9 cellular contexts compared by ENCODE assay signal in genomic region chr12:50024227-50024626, GRCh38. TPM values are rescaled to one million over a fixed set of nuclear protein-coding genes. Genes with fewer than 3 reads are reported as not detected.
DNase-seq lines count a peak whose midpoint lies in the region; ATAC-seq, FAIRE-seq and TF ChIP-seq lines count a peak whose summit lies in the region.
"Had no signal": no experiment of that assay in that cellular context is flagged by ENCODE, and none has a peak within 500 bp of the region (broad histone marks: within the 10 kb centered on the region; RNA-seq: fewer than 3 reads in every experiment).

No MANE protein-coding gene starts in this region.

- POLR2A ChIA-PET in T-cell (lab: Charles Lee) (interaction anchor here in 1 of 2 donors (0.7 kb wide), 1 partner anchor 88 kb away, joined by 3 read pairs; no protein-coding TSS in a partner anchor), RWPE1 (lab: Yijun Ruan, JAX; ENCODE audit: low non-redundant PET) (interaction anchor here (0.6 kb wide), 1 partner anchor 18 kb away, joined by 3 read pairs; no protein-coding TSS in a partner anchor)

- CTCF ChIA-PET in T-cell (lab: Charles Lee) (interaction anchor here (0.5 to 1.9 kb wide), 4 partner anchors 9 to 88 kb away, joined by 5 to 7 read pairs (median 6); partner anchors contain the start of gene COX14 (in 1 of the 2)), RWPE1 (lab: Yijun Ruan, JAX) (interaction anchor here (0.5 kb wide), 1 partner anchor 10 kb away, joined by 3 read pairs; no protein-coding TSS in a partner anchor)

- H3K27me3 ChIP-seq in fibroblast of lung (ENCODE audit: control insufficient read depth, insufficient read depth, low read length), result no peaks in the 10 kb centered on the region

- H3K27ac ChIP-seq in fibroblast of lung (ENCODE audit: insufficient read depth, low read length) (no peak overlapping the region), skin epidermis (no peak overlapping the region), RWPE1 (no peak overlapping the region)

- no peaks in the 10 kb centered on the region for H3K27me3 Mint-ChIP-seq in activated T-cell treated with anti-CD3 and anti-CD28 coated beads, Interleukin-2, amount 50 U/mL, for 24 hours
- H3K27me3 Mint-ChIP-seq in T-cell, result no peaks in the 10 kb centered on the region

- H3K36me3 ChIP-seq in fibroblast of lung (ENCODE audit: control insufficient read depth, insufficient read depth, low read length), result no peaks in the 10 kb centered on the region

- H3K79me2 ChIP-seq in fibroblast of lung (ENCODE audit: control insufficient read depth, insufficient read depth, low read length), result peaks cover 60% of the 10 kb centered on the region

- ATAC-seq in T-cell (replicated peaks in 1 of 4), result no peak

- H3K9me3 ChIP-seq in fibroblast of lung (ENCODE audit: control insufficient read depth, insufficient read depth, low read depth, low read length), result no peaks in the 10 kb centered on the region

- H4K20me1 ChIP-seq in fibroblast of lung (ENCODE audit: control insufficient read depth, extremely low read depth, insufficient read depth, low read length), result no peaks in the 10 kb centered on the region

- peaks cover 24% of the 10 kb centered on the region for H3K4me1 Mint-ChIP-seq in activated T-cell treated with anti-CD3 and anti-CD28 coated beads, Interleukin-2, amount 50 U/mL, for 24 hours (ENCODE audit: low read depth)
- H3K4me1 Mint-ChIP-seq in T-cell, result peaks cover 17 to 22% (median 20%) of the 10 kb centered on the region in 3 donors

- TF ChIP-seq CTCF in fibroblast of lung (conservative IDR thresholded peaks at IDR 0.05 in 1 of 2, IDR thresholded peaks at IDR 0.05 in 1 of 2; ENCODE audit: low read depth in 1 of 2, low read length in 2 of 2) (no peak), RWPE1 (conservative IDR thresholded peaks at IDR 0.05; ENCODE audit: low read depth) (no peak)

- peaks cover 30% of the 10 kb centered on the region for H3K36me3 Mint-ChIP-seq in activated T-cell treated with anti-CD3 and anti-CD28 coated beads, Interleukin-2, amount 50 U/mL, for 24 hours (ENCODE audit: low read depth)
- no peaks in the 10 kb centered on the region for H3K36me3 Mint-ChIP-seq in T-cell

- no peak for DNase-seq in activated T-cell treated with anti-CD3 and anti-CD28 coated beads, Interleukin-2, amount 50 U/mL, for 24 hours
- DNase-seq in activated T-cell treated with anti-CD3 and anti-CD28 coated beads for 4 hours, result no peak
- DNase-seq in T-cell, result no peak
- no peak for DNase-seq in fibroblast of lung (ENCODE audit: low read depth in 2 of 2)
- no peak for DNase-seq in central memory CD4-positive, alpha-beta T cell
- DNase-seq in RWPE1 (ENCODE audit: low spot score), result no peak
- no peak for DNase-seq in GM19239 (ENCODE audit: insufficient read length, low spot score)
- DNase-seq: stimulated activated CD4-positive, alpha-beta T cell treated with anti-CD3 and anti-CD28 coated beads, Interleukin-1b, Interleukin-23, amount 100 ng/mL, for 48 hours had no signal

- H3K4me1 ChIP-seq in fibroblast of lung (ENCODE audit: control insufficient read depth, extremely low read depth, insufficient read depth, low read length), result no peaks in the 10 kb centered on the region

- peak overlapping the region; percentile 98 for H3K4me3 Mint-ChIP-seq in activated T-cell treated with anti-CD3 and anti-CD28 coated beads, Interleukin-2, amount 50 U/mL, for 24 hours
- H3K4me3 Mint-ChIP-seq in T-cell, result peak overlapping the region; percentile 96 to 99 (median 98)

- H3K27ac Mint-ChIP-seq in activated T-cell treated with anti-CD3 and anti-CD28 coated beads, Interleukin-2, amount 50 U/mL, for 24 hours, result peak overlapping the region; percentile 98
- H3K27ac Mint-ChIP-seq in T-cell, result no peak overlapping the region

- peak overlapping the region; percentile 70 to 87 (median 76) for H3K4me3 ChIP-seq in fibroblast of lung (replicated peaks in 1 of 4; ENCODE audit: control extremely low read depth in 1 of 4, insufficient read depth in 1 of 4, low read depth in 3 of 4, low read length in 4 of 4)
- peak overlapping the region in 4 of 7 experiments; percentile 58 to 89 (median 72) for H3K4me3 ChIP-seq in skin epidermis

- H3K4me2 ChIP-seq in fibroblast of lung (ENCODE audit: extremely low read depth, insufficient read depth, low read length), result peak overlapping the region; percentile 63

- H2AFZ ChIP-seq in fibroblast of lung (ENCODE audit: low read length), result no peak overlapping the region

- peaks cover 2% of the 10 kb centered on the region for H3K9me3 Mint-ChIP-seq in activated T-cell treated with anti-CD3 and anti-CD28 coated beads, Interleukin-2, amount 50 U/mL, for 24 hours
- peaks cover 0 to 2% (median 0%) of the 10 kb centered on the region in 3 donors for H3K9me3 Mint-ChIP-seq in T-cell

- no peak for FAIRE-seq in GM19239 (lab: Jason Lieb, UNC)

- no peak overlapping the region for H3K9ac ChIP-seq in fibroblast of lung (ENCODE audit: insufficient read depth, low read length)

RNA-seq across cellular contexts. Expression of gene RACGAP1, which starts 1.1 kb away (rescaled TPM):
- total RNA-seq in T-cell (10 to 100 TPM in 3 of 5 donors, 1 to 10 TPM in 2; 5.5 to 14.8 (median 13.9) TPM), fibroblast of lung (15.2 and 38.1 TPM in 2 replicates)
- polyA plus RNA-seq in fibroblast of lung, result 22.9 and 73.4 TPM in 2 replicates
- polyA plus RNA-seq in fibroblast of lung (2012), result 25.0 and 77.1 TPM in 2 replicates
- 7.4 and 96.5 TPM in 2 replicates for polyA minus RNA-seq in fibroblast of lung (ENCODE audit: low replicate concordance)

RNA-seq across cellular contexts. Expression of gene ASIC1, which starts 33.2 kb away (rescaled TPM):
- total RNA-seq in T-cell, result 1 to 10 TPM; 1.6 to 9.1 (median 5.1) TPM
- total RNA-seq in fibroblast of lung, result 1.7 and 1.8 TPM in 2 replicates
- polyA plus RNA-seq in fibroblast of lung, result 2.6 and 3.9 TPM in 2 replicates
- polyA plus RNA-seq in fibroblast of lung (2012), result 3.1 and 4.2 TPM in 2 replicates
- 9.8 and 11.0 TPM in 2 replicates for polyA minus RNA-seq in fibroblast of lung (ENCODE audit: low replicate concordance)

RNA-seq across cellular contexts. Expression of gene AQP6, which starts 51.5 kb away (rescaled TPM):
- total RNA-seq in T-cell (not detected), fibroblast of lung (under 0.01 and 0.17 TPM in 2 replicates)
- polyA plus RNA-seq in fibroblast of lung, result 0.06 TPM in 1 of 2 replicates, not detected in the other
- 0.06 TPM in 1 of 2 replicates, not detected in the other for polyA plus RNA-seq in fibroblast of lung (2012)
- not detected in 2 replicates for polyA minus RNA-seq in fibroblast of lung (ENCODE audit: low replicate concordance)
